16 cellular contexts compared by ENCODE assay signal in genomic region chr1:197600751-197601150, GRCh38.
"Had no signal": no experiment of that assay in that cellular context is flagged by ENCODE, and none has a peak within 500 bp of the region (broad histone marks: within the 10 kb centered on the region; RNA-seq: fewer than 3 reads in every experiment).

No MANE protein-coding gene starts in this region.

- DNase-seq: dorsolateral prefrontal cortex; effector CD8-positive, alpha-beta T cell; foreskin melanocyte; head of caudate nucleus; mucosa of descending colon; nucleus accumbens; ovary; sigmoid colon; stimulated activated CD4-positive, alpha-beta T cell treated with anti-CD3 and anti-CD28 coated beads, Interleukin-2, amount 100 ng/mL, for 24 hours; stimulated activated CD4-positive, alpha-beta T cell treated with anti-CD3 and anti-CD28 coated beads, Interleukin-4, amount 100 ng/mL, for 4 hours; stimulated activated naive B cell treated with anti-CD40 and anti-IgM and Interleukin-4, amounts not matched to agents 10 μg/mL and 1 μg/mL and 100 μg/mL, for 72 hours; stimulated activated naive CD8-positive, alpha-beta T cell treated with anti-CD3 and anti-CD28 coated beads, Interleukin-15, amount 100 ng/mL, for 72 hours; testis; upper lobe of right lung had no signal

- ATAC-seq: left lobe of liver; mucosa of descending colon; natural killer cell treated with Interleukin-12 subunit alpha and Interleukin-12 subunit beta and Interleukin-15 and Interleukin-18, amount 100 ng/mL, for 72 hours; stimulated activated naive B cell treated with anti-CD40 and anti-IgM and Interleukin-4, amounts not matched to agents 10 μg/mL and 1 μg/mL and 100 μg/mL, for 72 hours; stimulated activated naive CD8-positive, alpha-beta T cell treated with anti-CD3 and anti-CD28 coated beads, Interleukin-15, amount 100 ng/mL, for 72 hours; upper lobe of right lung had no signal
